In genomic region chr2:8680931-8681760, GRCh38 we compare ENCODE assay signal across 1 cellular context.
TF ChIP-seq lines count a peak whose summit lies in the region.

No MANE protein-coding gene starts in this region.

TF ChIP-seq in HepG2, 621 proteins besides CTCF, POLR2A, EP300 and RAD21 (continued from another document and continues in another):
- TF ChIP-seq NR0B2 (CRISPR knock-in tag; IDR thresholded peaks at IDR 0.05) (no peak), SP5 (CRISPR knock-in tag; IDR thresholded peaks at IDR 0.05; ENCODE audit: borderline replicate concordance, low read depth) (peak; percentile 39; the same call in 1 of the 2 replicates), FOXA1 (IDR thresholded peaks at IDR 0.05) (no peak), FOXA1 (CRISPR knock-in tag; IDR thresholded peaks at IDR 0.05) (0 out of 2 replicates have a peak, but pooled peaks have one; percentile 21), SP1 (IDR thresholded peaks at IDR 0.05) (no peak), SP1 (CRISPR knock-in tag; IDR thresholded peaks at IDR 0.05) (no peak), IRX3 (CRISPR knock-in tag; IDR thresholded peaks at IDR 0.05; ENCODE audit: borderline replicate concordance, low read depth) (no peak), FOXA3 (CRISPR knock-in tag; IDR thresholded peaks at IDR 0.05) (peak; percentile 52; the same call in 1 of the 2 replicates), ATF4 (CRISPR knock-in tag; IDR thresholded peaks at IDR 0.05) (peak in 1 of 2 experiments; percentile 34; a peak in 1 of 4 replicates), FOXK1 (CRISPR knock-in tag; IDR thresholded peaks at IDR 0.05; ENCODE audit: borderline replicate concordance, low read depth) (no peak), CCAR2 (optimal IDR thresholded peaks at IDR 0.05; ENCODE audit: low read depth, low read length) (peak; percentile 85), IKZF5 (CRISPR knock-in tag; IDR thresholded peaks at IDR 0.05) (peak; percentile 42; the same call in 1 of the 2 replicates), BHLHE40 (IDR thresholded peaks at IDR 0.05; ENCODE audit: low read length) (peak; percentile 84), HNRNPK (IDR thresholded peaks at IDR 0.05; ENCODE audit: low read depth, low read length, poor library complexity, severe bottlenecking) (peak; percentile 90), SALL1 (CRISPR knock-in tag; IDR thresholded peaks at IDR 0.05) (peak; percentile 65; the same call in 1 of the 2 replicates), LBX2 (CRISPR knock-in tag; IDR thresholded peaks at IDR 0.05; ENCODE audit: borderline replicate concordance) (no peak), MIER3 (CRISPR knock-in tag; IDR thresholded peaks at IDR 0.05; ENCODE audit: borderline replicate concordance) (0 out of 2 replicates have a peak, but pooled peaks have one; percentile 21), ATF2 (CRISPR knock-in tag; IDR thresholded peaks at IDR 0.05) (peak; percentile 63; the same call in 1 of the 2 replicates), ZNF792 (CRISPR knock-in tag; IDR thresholded peaks at IDR 0.05) (no peak), MEF2D (CRISPR knock-in tag; IDR thresholded peaks at IDR 0.05) (0 out of 2 replicates have a peak, but pooled peaks have one; percentile 18), ZNF850 (CRISPR knock-in tag; conservative IDR thresholded peaks at IDR 0.05) (0 out of 2 replicates have a peak, but pooled peaks have one; percentile 20), NFATC3 (CRISPR knock-in tag; IDR thresholded peaks at IDR 0.05) (0 out of 2 replicates have a peak, but pooled peaks have one; percentile 69), BCL6 (CRISPR knock-in tag; IDR thresholded peaks at IDR 0.05) (peak; percentile 56; the same call in 1 of the 2 replicates), RARA (CRISPR knock-in tag; IDR thresholded peaks at IDR 0.05) (peak; percentile 26; the same call in 1 of the 2 replicates), SALL2 (CRISPR knock-in tag; IDR thresholded peaks at IDR 0.05) (no peak), ISL2 (CRISPR knock-in tag; IDR thresholded peaks at IDR 0.05) (peak; percentile 56; the same call in 1 of the 2 replicates), FIP1L1 (IDR thresholded peaks at IDR 0.05; ENCODE audit: borderline replicate concordance, insufficient read depth, low read depth, low read length) (0 out of 2 replicates have a peak, but pooled peaks have one; percentile 11), GLI4 (CRISPR knock-in tag; IDR thresholded peaks at IDR 0.05; ENCODE audit: borderline replicate concordance) (peak; percentile 71; the same call in 1 of the 2 replicates), THAP8 (CRISPR knock-in tag; IDR thresholded peaks at IDR 0.05; ENCODE audit: borderline replicate concordance) (no peak), SKI (IDR thresholded peaks at IDR 0.05; ENCODE audit: partially characterized antibody) (peak; percentile 28), ARNT (IDR thresholded peaks at IDR 0.05) (no peak), SETDB1 (CRISPR knock-in tag; IDR thresholded peaks at IDR 0.05; ENCODE audit: borderline replicate concordance) (no peak), ZNF777 (CRISPR knock-in tag; IDR thresholded peaks at IDR 0.05) (peak; percentile 57; the same call in 1 of the 2 replicates), SOX13 (IDR thresholded peaks at IDR 0.05) (no peak), SOX13 (CRISPR knock-in tag; conservative IDR thresholded peaks at IDR 0.05 in 1 of 2, IDR thresholded peaks at IDR 0.05 in 1 of 2) (peak in 1 of 2 experiments; percentile 16; a peak in 1 of 4 replicates), REPIN1 (CRISPR knock-in tag; IDR thresholded peaks at IDR 0.05; ENCODE audit: borderline replicate concordance, low read depth) (peak; percentile 42; the same call in 1 of the 2 replicates), ZBTB26 (CRISPR knock-in tag; IDR thresholded peaks at IDR 0.05; ENCODE audit: borderline replicate concordance) (peak; percentile 78), MBD4 (IDR thresholded peaks at IDR 0.05; ENCODE audit: borderline replicate concordance, low read length) (0 out of 2 replicates have a peak, but pooled peaks have one; percentile 57), ZNF256 (CRISPR knock-in tag; conservative IDR thresholded peaks at IDR 0.05) (no peak), KAT7 (CRISPR knock-in tag; IDR thresholded peaks at IDR 0.05; ENCODE audit: borderline replicate concordance) (peak; percentile 3; the same call in 1 of the 2 replicates), PATZ1 (CRISPR knock-in tag; IDR thresholded peaks at IDR 0.05) (0 out of 2 replicates have a peak, but pooled peaks have one; percentile 22), SIN3A (IDR thresholded peaks at IDR 0.05; ENCODE audit: borderline replicate concordance, low read depth, low read length) (0 out of 2 replicates have a peak, but pooled peaks have one; percentile 5), ZNF816 (CRISPR knock-in tag; IDR thresholded peaks at IDR 0.05; ENCODE audit: borderline replicate concordance) (0 out of 2 replicates have a peak, but pooled peaks have one; percentile 51), ZNF263 (CRISPR knock-in tag; IDR thresholded peaks at IDR 0.05) (peak; percentile 91), PAF1 (CRISPR knock-in tag; IDR thresholded peaks at IDR 0.05) (no peak), PCBP1 (IDR thresholded peaks at IDR 0.05; ENCODE audit: borderline replicate concordance, low read depth, low read length) (peak; percentile 99), ZBTB8A (CRISPR knock-in tag; IDR thresholded peaks at IDR 0.05; ENCODE audit: borderline replicate concordance, low read depth) (no peak), ZNF232 (CRISPR knock-in tag; IDR thresholded peaks at IDR 0.05; ENCODE audit: borderline replicate concordance) (0 out of 2 replicates have a peak, but pooled peaks have one; percentile 24), ZFP41 (CRISPR knock-in tag; IDR thresholded peaks at IDR 0.05; ENCODE audit: borderline replicate concordance) (no peak), CEBPB (IDR thresholded peaks at IDR 0.05; ENCODE audit: borderline replicate concordance, low read depth, low read length) (peak; percentile 9; the same call in 1 of the 2 replicates), ZNF790 (CRISPR knock-in tag; IDR thresholded peaks at IDR 0.05; ENCODE audit: borderline replicate concordance) (0 out of 2 replicates have a peak, but pooled peaks have one; percentile 37), MXD3 (CRISPR knock-in tag; IDR thresholded peaks at IDR 0.05) (no peak), HMG20A (CRISPR knock-in tag; IDR thresholded peaks at IDR 0.05; ENCODE audit: borderline replicate concordance) (0 out of 2 replicates have a peak, but pooled peaks have one; percentile 14), ZFP62 (CRISPR knock-in tag; IDR thresholded peaks at IDR 0.05) (no peak), BORCS8-MEF2B (CRISPR knock-in tag; IDR thresholded peaks at IDR 0.05) (peak; percentile 55; the same call in 1 of the 2 replicates), ZNF782 (CRISPR knock-in tag; IDR thresholded peaks at IDR 0.05; ENCODE audit: borderline replicate concordance) (no peak), ZSCAN31 (CRISPR knock-in tag; IDR thresholded peaks at IDR 0.05; ENCODE audit: low read depth) (no peak), EED (CRISPR knock-in tag; IDR thresholded peaks at IDR 0.05) (no peak), MXI1 (IDR thresholded peaks at IDR 0.05; ENCODE audit: borderline replicate concordance, low read depth, low read length) (peak; percentile 39; the same call in 2 of the 3 replicates), HOXD1 (CRISPR knock-in tag; IDR thresholded peaks at IDR 0.05) (peak; percentile 50; the same call in 1 of the 2 replicates), ZNF441 (CRISPR knock-in tag; IDR thresholded peaks at IDR 0.05; ENCODE audit: borderline replicate concordance) (0 out of 2 replicates have a peak, but pooled peaks have one; percentile 48)
